ENCODE assay signal across 1 cellular context in the genomic region with DNA sequence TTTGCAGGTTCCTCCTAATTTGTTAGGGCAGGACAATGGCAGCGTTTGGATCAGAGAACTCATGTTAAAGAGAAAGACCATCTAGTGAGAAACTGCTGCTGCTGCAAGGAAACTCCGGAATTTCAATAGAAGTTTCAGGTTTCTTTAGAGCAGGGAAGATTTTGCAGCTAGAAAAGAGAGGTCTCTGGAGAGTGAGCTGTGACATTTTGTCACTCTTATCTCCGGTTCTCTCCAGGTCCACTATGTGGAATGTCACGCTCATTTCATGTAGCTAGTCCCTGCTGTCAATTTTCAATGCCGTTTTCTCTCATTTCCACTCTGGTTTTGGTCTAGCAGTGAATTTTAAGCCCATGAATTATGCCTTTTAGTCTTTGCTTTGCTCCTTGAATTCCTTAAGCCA.
TF ChIP-seq lines count a peak whose summit lies in the region.

No MANE protein-coding gene starts in this region.

TF ChIP-seq in IMR-90, 13 proteins besides CTCF, POLR2A, EP300 and RAD21:
- TF ChIP-seq MAZ (IDR thresholded peaks at IDR 0.05; ENCODE audit: borderline replicate concordance, low read depth, low read length) (no peak), FOS (IDR thresholded peaks at IDR 0.05; ENCODE audit: low read depth, low read length) (no peak), CHD1 (IDR thresholded peaks at IDR 0.05; ENCODE audit: low read depth, low read length) (no peak), SMC3 (IDR thresholded peaks at IDR 0.05; ENCODE audit: low read depth, low read length) (no peak)
TF ChIP-seq in IMR-90: peak in this region for 0.
